6 cellular contexts compared by ENCODE assay signal in the genomic region with DNA sequence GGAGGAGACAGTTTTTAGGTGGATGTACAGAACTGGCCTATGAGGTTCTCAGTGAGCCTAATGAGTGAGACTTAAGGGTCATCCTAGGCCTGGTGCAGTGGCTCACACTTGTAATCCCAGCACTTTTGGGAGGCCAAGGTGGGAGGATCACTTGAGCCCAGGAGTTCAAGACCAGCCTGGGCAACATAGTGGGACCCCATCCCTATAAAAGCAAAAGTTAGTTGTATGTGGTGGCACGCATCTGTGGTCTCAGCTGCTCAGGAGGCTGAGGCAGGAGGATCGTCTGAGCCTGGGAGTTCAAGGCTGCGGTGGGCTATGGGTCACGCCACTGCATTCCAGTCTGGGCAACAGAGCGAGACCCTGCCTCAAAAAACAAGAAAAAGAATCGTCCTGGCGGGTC. TPM values are rescaled to one million over a fixed set of nuclear protein-coding genes. Genes with fewer than 3 reads are reported as not detected.
"Had no signal": no experiment of that assay in that cellular context is flagged by ENCODE, and none has a peak within 500 bp of the region (broad histone marks: within the 10 kb centered on the region; RNA-seq: fewer than 3 reads in every experiment).

No MANE protein-coding gene starts in this region.

RNA-seq across cellular contexts. Expression of a gene that starts 19.8 kb away (rescaled TPM):
- total RNA-seq: GM23248, H4, H7, HT-29, IMR-90 had no signal
- polyA plus RNA-seq: GM23248, IMR-90, K562 had no signal
